Comparison of ENCODE assay signal across 25 cellular contexts in genomic region chr11:70490723-70491558, GRCh38.
"Had no signal": no experiment of that assay in that cellular context is flagged by ENCODE, and none has a peak within 500 bp of the region (broad histone marks: within the 10 kb centered on the region; RNA-seq: fewer than 3 reads in every experiment).

No MANE protein-coding gene starts in this region.

- H3K36me3 Mint-ChIP-seq: activated CD4-positive, alpha-beta memory T cell treated with anti-CD3 and anti-CD28 coated beads for 36 hours; activated naive CD8-positive, alpha-beta T cell treated with anti-CD3 and anti-CD28 coated beads, Interleukin-2, amount 10 ng/mL, durations not matched to agents 7 days and 5 days; immature natural killer cell; mesothelial cell of epicardium; natural killer cell had no signal

- H3K27me3 Mint-ChIP-seq: activated naive CD8-positive, alpha-beta T cell treated with anti-CD3 and anti-CD28 coated beads, Interleukin-2, amount 10 ng/mL, durations not matched to agents 7 days and 5 days had no signal

- H3K4me1 Mint-ChIP-seq: activated naive CD8-positive, alpha-beta T cell treated with anti-CD3 and anti-CD28 coated beads, Interleukin-2, amount 10 ng/mL, durations not matched to agents 7 days and 5 days; immature natural killer cell; mesothelial cell of epicardium had no signal

- H3K4me3 Mint-ChIP-seq: activated CD4-positive, alpha-beta memory T cell treated with anti-CD3 and anti-CD28 coated beads for 36 hours; activated naive CD4-positive, alpha-beta T cell treated with anti-CD3 and anti-CD28 coated beads for 36 hours; activated naive CD8-positive, alpha-beta T cell treated with anti-CD3 and anti-CD28 coated beads, Interleukin-2, amount 10 ng/mL, durations not matched to agents 7 days and 5 days; activated T-cell treated with anti-CD3 and anti-CD28 coated beads, Interleukin-2, amount 50 U/mL, for 72 hours; immature natural killer cell; mesothelial cell of epicardium; natural killer cell had no signal

- H3K27ac Mint-ChIP-seq: activated CD4-positive, alpha-beta memory T cell treated with anti-CD3 and anti-CD28 coated beads for 36 hours; activated naive CD4-positive, alpha-beta T cell treated with anti-CD3 and anti-CD28 coated beads for 36 hours; activated naive CD8-positive, alpha-beta T cell treated with anti-CD3 and anti-CD28 coated beads, Interleukin-2, amount 10 ng/mL, durations not matched to agents 7 days and 5 days; activated T-cell treated with anti-CD3 and anti-CD28 coated beads, Interleukin-2, amount 50 U/mL, for 72 hours; immature natural killer cell; mesothelial cell of epicardium; natural killer cell had no signal

- H3K4me1 ChIP-seq: body of pancreas, left lung, pancreas had no signal

- DNase-seq: activated effector memory CD4-positive, alpha-beta T cell treated with Interleukin-2 at 50 U/mL for 16 hours; activated naive CD4-positive, alpha-beta T cell treated with anti-CD3 and anti-CD28 coated beads for 36 hours; activated naive CD8-positive, alpha-beta T cell treated with anti-CD3 and anti-CD28 coated beads, Interleukin-2, amount 10 ng/mL, durations not matched to agents 7 days and 5 days; amygdala; body of pancreas; dermis blood vessel endothelial cell; effector CD8-positive, alpha-beta T cell; erythroblast; foreskin fibroblast; immature natural killer cell; kidney glomerular epithelial cell; mammary epithelial cell; natural killer cell; stimulated activated CD4-positive, alpha-beta T cell treated with anti-CD3 and anti-CD28 coated beads, Interleukin-2, amount 100 ng/mL, for 48 hours; stimulated activated naive CD4-positive, alpha-beta T cell; upper lobe of left lung had no signal

- H3K36me3 ChIP-seq: cardiac muscle cell, left lung had no signal

- FAIRE-seq: pancreas had no signal

- H3K9me3 Mint-ChIP-seq: activated naive CD8-positive, alpha-beta T cell treated with anti-CD3 and anti-CD28 coated beads, Interleukin-2, amount 10 ng/mL, durations not matched to agents 7 days and 5 days; activated T-cell treated with anti-CD3 and anti-CD28 coated beads, Interleukin-2, amount 50 U/mL, for 72 hours; natural killer cell had no signal

- H3K27ac ChIP-seq: body of pancreas, cardiac muscle cell, hepatocyte, left lung, pancreas, upper lobe of left lung had no signal

- H3K9me3 ChIP-seq: pancreas had no signal

- ATAC-seq: body of pancreas, left lung, natural killer cell, pancreas, sciatic nerve had no signal

- H3K27me3 ChIP-seq: body of pancreas, cardiac muscle cell, hepatocyte, left lung, pancreas, upper lobe of left lung had no signal

- H3K4me3 ChIP-seq: body of pancreas, cardiac muscle cell, hepatocyte, left lung, pancreas, smooth muscle cell, upper lobe of left lung had no signal
